In the genomic region with DNA sequence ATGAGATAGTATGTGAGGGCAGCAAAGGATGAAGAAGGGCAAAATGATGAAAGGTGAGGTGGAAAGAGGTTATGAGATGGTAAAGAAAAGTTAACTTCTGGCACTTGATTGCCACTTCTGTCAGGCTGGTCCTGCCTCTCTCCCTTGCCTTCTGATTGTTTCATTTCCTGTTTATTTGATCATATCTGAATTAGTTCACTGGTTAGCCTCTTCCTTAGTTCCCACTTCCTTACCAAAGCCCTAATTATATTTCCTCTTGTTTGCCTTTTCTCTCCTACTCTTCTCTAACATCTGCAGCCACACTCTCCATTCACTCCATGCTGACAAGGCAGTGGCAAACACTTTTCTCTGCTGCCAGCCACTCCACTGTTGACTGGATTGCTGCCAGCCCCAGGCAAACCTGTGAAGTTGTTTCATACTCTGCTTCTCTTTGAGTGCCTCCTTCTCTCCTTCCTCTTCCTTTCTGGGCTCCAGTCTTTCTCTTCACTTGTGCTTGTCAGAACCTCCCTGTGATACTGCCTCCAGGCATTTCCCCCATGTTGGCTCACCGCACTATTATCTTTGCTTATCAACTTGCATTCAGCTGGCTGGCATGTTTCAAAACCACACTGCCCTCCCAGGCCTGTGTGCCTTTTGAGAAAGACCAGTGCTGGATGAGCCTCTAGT, we compare ENCODE assay signal across 8 cellular contexts. TPM values are rescaled to one million over a fixed set of nuclear protein-coding genes. Genes with fewer than 3 reads are reported as not detected.
DNase-seq lines count a peak whose midpoint lies in the region; ATAC-seq and TF ChIP-seq lines count a peak whose summit lies in the region.

No MANE protein-coding gene starts in this region.

- peaks cover 53% of the 10 kb centered on the region for H3K36me3 Mint-ChIP-seq in central memory CD8-positive, alpha-beta T cell (ENCODE audit: insufficient read depth)

- H3K27ac Mint-ChIP-seq in central memory CD8-positive, alpha-beta T cell (ENCODE audit: low read depth): peak overlapping the region; percentile 65

- POLR2A ChIA-PET in OCI-LY7 (lab: Charles Lee) (interaction anchor here (0.7 kb wide), 1 partner anchor 62 kb away, joined by 3 read pairs; no protein-coding TSS in a partner anchor), HEK293T (lab: Yijun Ruan, JAX) (interaction anchor here (1.6 to 2.1 kb wide), 3 partner anchors 8 to 22 kb away, joined by 4 to 7 read pairs (median 6); a partner anchor contains a TSS)

- no peaks in the 10 kb centered on the region for H3K27me3 Mint-ChIP-seq in central memory CD8-positive, alpha-beta T cell

- H3K4me1 ChIP-seq in OCI-LY7 (ENCODE audit: insufficient read depth, low read length, poor library complexity, severe bottlenecking): peaks cover 21% of the 10 kb centered on the region

- BruUV-seq in OCI-LY7 (replicated peaks; lab: Mats Ljungman, UMichigan): no TSS peak

- H3K27ac ChIP-seq in OCI-LY7 (ENCODE audit: low read depth, low read length, poor library complexity, severe bottlenecking): peak overlapping the region; percentile 73

- no peaks in the 10 kb centered on the region for H3K9me3 Mint-ChIP-seq in central memory CD8-positive, alpha-beta T cell

- CTCF ChIA-PET in OCI-LY7 (lab: Charles Lee; ENCODE audit: unreplicated experiment) (no interaction called here), HEK293T (lab: Yijun Ruan, JAX) (interaction anchor here (0.6 kb wide), 1 partner anchor 164 kb away, joined by 5 read pairs; no protein-coding TSS in a partner anchor)

- H3K4me3 ChIP-seq in OCI-LY7 (ENCODE audit: low read depth, low read length, poor library complexity, severe bottlenecking): peak overlapping the region; percentile 11

- H3K9me2 ChIP-seq in OCI-LY7 (ENCODE audit: insufficient read depth, low read length): no peaks in the 10 kb centered on the region

- TF ChIP-seq CTCF in OCI-LY7 (conservative IDR thresholded peaks at IDR 0.05; ENCODE audit: low read length): no peak

- peaks cover 16% of the 10 kb centered on the region for H4K20me1 ChIP-seq in OCI-LY7 (ENCODE audit: insufficient read depth, low read length)

- H3K4me2 ChIP-seq in OCI-LY7 (ENCODE audit: low read length): peak overlapping the region; percentile 54

- H3K79me2 ChIP-seq in OCI-LY7 (ENCODE audit: insufficient read depth, low read depth, low read length): peaks cover 12% of the 10 kb centered on the region

- H2AFZ ChIP-seq in OCI-LY7 (ENCODE audit: low read length): no peak overlapping the region

- intact Hi-C loops in OCI-LY7 (cut with micrococcal nuclease; ENCODE audit: unreplicated experiment): no loop called here

- peak; percentile 69 for ATAC-seq in central memory CD8-positive, alpha-beta T cell (replicated peaks; ENCODE audit: extremely low read depth, poor library complexity, severe bottlenecking)
- ATAC-seq in HG02798 (IDR thresholded peaks at IDR 0.05; ENCODE audit: poor library complexity, unreplicated experiment): no peak

- peaks cover 81% of the 10 kb centered on the region for H3K36me3 ChIP-seq in OCI-LY7 (ENCODE audit: insufficient read depth, low read length)

- peaks cover 64% of the 10 kb centered on the region for H3K4me1 Mint-ChIP-seq in central memory CD8-positive, alpha-beta T cell

- DNase-seq in ELF-1 (ENCODE audit: low read depth, low spot score): peak; percentile 63
- DNase-seq in OCI-LY7 (ENCODE audit: low spot score): peak; percentile 51
- peak in 1 of 2 donors; percentile 22 for DNase-seq in central memory CD8-positive, alpha-beta T cell (ENCODE audit: low spot score in 2 of 2)
- peak; percentile 13 for DNase-seq in myocyte (ENCODE audit: low read depth)
- no peak for DNase-seq in SKM-1 treated with dmso at 0.1 percent for 144 hours (lab: John Stamatoyannopoulos, UW; ENCODE audit: unreplicated experiment)
- no peak for DNase-seq in NCI-H524 (lab: John Stamatoyannopoulos, UW)
- no peak for DNase-seq in HEK293T (ENCODE audit: extremely low spot score)

- H3K4me3 Mint-ChIP-seq in central memory CD8-positive, alpha-beta T cell: peak overlapping the region; percentile 64

- H3K9me3 ChIP-seq in OCI-LY7 (ENCODE audit: low read length): no peaks in the 10 kb centered on the region

TF ChIP-seq in HEK293T, 16 proteins besides CTCF, POLR2A, EP300 and RAD21:
- TF ChIP-seq, protein P1, sequence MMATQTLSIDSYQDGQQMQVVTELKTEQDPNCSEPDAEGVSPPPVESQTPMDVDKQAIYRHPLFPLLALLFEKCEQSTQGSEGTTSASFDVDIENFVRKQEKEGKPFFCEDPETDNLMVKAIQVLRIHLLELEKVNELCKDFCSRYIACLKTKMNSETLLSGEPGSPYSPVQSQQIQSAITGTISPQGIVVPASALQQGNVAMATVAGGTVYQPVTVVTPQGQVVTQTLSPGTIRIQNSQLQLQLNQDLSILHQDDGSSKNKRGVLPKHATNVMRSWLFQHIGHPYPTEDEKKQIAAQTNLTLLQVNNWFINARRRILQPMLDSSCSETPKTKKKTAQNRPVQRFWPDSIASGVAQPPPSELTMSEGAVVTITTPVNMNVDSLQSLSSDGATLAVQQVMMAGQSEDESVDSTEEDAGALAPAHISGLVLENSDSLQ (IDR thresholded peaks at IDR 0.05): no peak
- TF ChIP-seq FOXA1 (IDR thresholded peaks at IDR 0.05) (no peak), FOXK2 (IDR thresholded peaks at IDR 0.05) (no peak), CTBP1 (IDR thresholded peaks at IDR 0.05; ENCODE audit: borderline replicate concordance) (no peak), BHLHE40 (IDR thresholded peaks at IDR 0.05; ENCODE audit: borderline replicate concordance) (no peak), LEF1 (IDR thresholded peaks at IDR 0.05; ENCODE audit: borderline replicate concordance) (no peak), L3MBTL2 (conservative IDR thresholded peaks at IDR 0.05) (no peak), ZNF384 (IDR thresholded peaks at IDR 0.05) (no peak), SP1 (IDR thresholded peaks at IDR 0.05) (no peak), HDGF (IDR thresholded peaks at IDR 0.05; ENCODE audit: borderline replicate concordance) (no peak), TARDBP (IDR thresholded peaks at IDR 0.05) (no peak), FOXM1 (IDR thresholded peaks at IDR 0.05; ENCODE audit: borderline replicate concordance) (no peak)

RNA-seq across cellular contexts. Expression of a gene that starts 8.1 kb away (rescaled TPM):
- total RNA-seq in OCI-LY7 (2014; rRNA removed; shearing (Covaris generic)): 120 and 127 TPM in 2 replicates
- 118 and 128 TPM in 2 replicates for total RNA-seq in OCI-LY7 (2022)
- 4.9 and 5.2 TPM in 2 replicates for total RNA-seq in myocyte
- 14.8 TPM for polyA plus RNA-seq in myocyte (2012)

RNA-seq across cellular contexts. Expression of a gene that starts 16.1 kb away (rescaled TPM):
- total RNA-seq in OCI-LY7 (2014; rRNA removed; shearing (Covaris generic)): 23.3 and 26.9 TPM in 2 replicates
- 43.6 and 44.7 TPM in 2 replicates for total RNA-seq in OCI-LY7 (2022)
- total RNA-seq in myocyte: 21.1 and 22.2 TPM in 2 replicates
- 32.1 TPM for polyA plus RNA-seq in myocyte (2012)

RNA-seq across cellular contexts. Expression of a gene that starts 22.3 kb away (rescaled TPM):
- 110 and 117 TPM in 2 replicates for total RNA-seq in OCI-LY7 (2014; rRNA removed; shearing (Covaris generic))
- total RNA-seq in OCI-LY7 (2022) (175 and 203 TPM in 2 replicates), myocyte (125 and 145 TPM in 2 replicates)
- 173 TPM for polyA plus RNA-seq in myocyte (2012)

RNA-seq across cellular contexts. Expression of a gene that starts 22.7 kb away (rescaled TPM):
- 85.2 and 86.6 TPM in 2 replicates for total RNA-seq in OCI-LY7 (2014; rRNA removed; shearing (Covaris generic))
- 68.8 and 76.6 TPM in 2 replicates for total RNA-seq in OCI-LY7 (2022)
- 33.2 and 36.2 TPM in 2 replicates for total RNA-seq in myocyte
- 26.3 TPM for polyA plus RNA-seq in myocyte (2012)

RNA-seq across cellular contexts. Expression of a gene that starts 28.0 kb away (rescaled TPM):
- total RNA-seq in OCI-LY7 (2014; rRNA removed; shearing (Covaris generic)): not detected in 2 replicates
- 1.5 and 1.7 TPM in 2 replicates for total RNA-seq in OCI-LY7 (2022)
- total RNA-seq in myocyte: not detected in 2 replicates
- 0.23 TPM for polyA plus RNA-seq in myocyte (2012)

Comparison
In these comparisons a context has a peak if more than half of its experiments do, and no peak if none do; other contexts are left out.
1. DNase-seq: peak in ELF-1 (single experiment), OCI-LY7 (single experiment) and myocyte (single experiment); none in SKM-1 treated with dmso at 0.1 percent for 144 hours (single experiment), NCI-H524 (0 of 2) and HEK293T (single experiment).
2. RNA of a gene that starts 8.1 kb away (total RNA-seq): 118 to 128 TPM in OCI-LY7; 4.9 to 5.2 TPM in myocyte; every median in the first group is over 10 times any median in the second.